Comparison of ENCODE assay signal across 2 cellular contexts in genomic region chr1:18365099-18365705, GRCh38.
TF ChIP-seq lines count a peak whose summit lies in the region.

No MANE protein-coding gene starts in this region.

TF ChIP-seq in GM23338, 12 proteins besides CTCF, POLR2A, EP300 and RAD21 (continued from another document):
- no peak for TF ChIP-seq ZNF462 (CRISPR knock-in tag; IDR thresholded peaks at IDR 0.05)
- no peak for TF ChIP-seq ZNF114 (CRISPR knock-in tag; IDR thresholded peaks at IDR 0.05)
- no peak for TF ChIP-seq JUNB (IDR thresholded peaks at IDR 0.05; ENCODE audit: unreplicated experiment)
- no peak for TF ChIP-seq STAT1 (IDR thresholded peaks at IDR 0.05; ENCODE audit: unreplicated experiment)
- TF ChIP-seq ETS1 (IDR thresholded peaks at IDR 0.05), result no peak
- TF ChIP-seq REST (IDR thresholded peaks at IDR 0.05; ENCODE audit: unreplicated experiment), result no peak
- no peak for TF ChIP-seq CREB1 (CRISPR knock-in tag; IDR thresholded peaks at IDR 0.05; ENCODE audit: low read depth)

TF ChIP-seq in K562, 482 proteins besides CTCF, POLR2A, EP300 and RAD21 (continued from another document):
- TF ChIP-seq ZNF133 (CRISPR knock-in tag; IDR thresholded peaks at IDR 0.05), result no peak
- peak; percentile 76; the same call in 1 of the 2 replicates for TF ChIP-seq TFAP4 (CRISPR knock-in tag; IDR thresholded peaks at IDR 0.05; ENCODE audit: borderline replicate concordance)
TF ChIP-seq in K562: peak in this region for 4.
